ENCODE assay signal across 22 cellular contexts in genomic region chr1:200899015-200899386, GRCh38. TPM values are rescaled to one million over a fixed set of nuclear protein-coding genes. Genes with fewer than 3 reads are reported as not detected.
DNase-seq lines count a peak whose midpoint lies in the region; ATAC-seq and TF ChIP-seq lines count a peak whose summit lies in the region.
"Had no signal": no experiment of that assay in that cellular context is flagged by ENCODE, and none has a peak within 500 bp of the region (broad histone marks: within the 10 kb centered on the region; RNA-seq: fewer than 3 reads in every experiment).

No MANE protein-coding gene starts in this region.

- peak overlapping the region; percentile 25 to 81 (median 59) for H3K4me2 ChIP-seq in BLaER1 treated with 17β-estradiol and CSF1 and Interleukin-3, amounts not matched to agents 10 nM and 100 nM
- H3K4me2 ChIP-seq in Loucy (ENCODE audit: low read depth, low read length, poor library complexity, severe bottlenecking): peak overlapping the region; percentile 25

- intact Hi-C loops in left cardiac atrium (cut with DNase I): no loop called here

- H3K27me3 ChIP-seq in BLaER1 treated with 17β-estradiol and CSF1 and Interleukin-3, amounts not matched to agents 10 nM and 100 nM: peaks cover 0 to 7% (median 4%) of the 10 kb centered on the region in 11 experiments; a peak in 15 of 22 replicates
- H3K27me3 ChIP-seq in Loucy (ENCODE audit: insufficient read depth, low read length, poor library complexity, severe bottlenecking) (no peaks in the 10 kb centered on the region), neutrophil (no peaks in the 10 kb centered on the region)
- H3K27me3 ChIP-seq: dorsolateral prefrontal cortex had no signal

- peak overlapping the region in 6 of 11 experiments; percentile 12 to 37 (median 26); a peak in 5 of 22 replicates for H3K27ac ChIP-seq in BLaER1 treated with 17β-estradiol and CSF1 and Interleukin-3, amounts not matched to agents 10 nM and 100 nM
- peak overlapping the region; percentile 13 for H3K27ac ChIP-seq in neutrophil
- H3K27ac ChIP-seq: dorsolateral prefrontal cortex, heart left ventricle had no signal

- no peaks in the 10 kb centered on the region for H3F3A ChIP-seq in Loucy (ENCODE audit: low read depth)

- no peaks in the 10 kb centered on the region for H4K20me1 ChIP-seq in BLaER1 treated with 17β-estradiol and CSF1 and Interleukin-3, amounts not matched to agents 10 nM and 100 nM
- H4K20me1 ChIP-seq in Loucy (ENCODE audit: insufficient read depth, low read length, poor library complexity, severe bottlenecking): no peaks in the 10 kb centered on the region

- H3K9ac ChIP-seq in BLaER1 treated with 17β-estradiol and CSF1 and Interleukin-3, amounts not matched to agents 10 nM and 100 nM: peak overlapping the region in 1 of 11 experiments; percentile 17; a peak in 1 of 22 replicates
- no peak overlapping the region for H3K9ac ChIP-seq in Loucy (ENCODE audit: low read depth, low read length, poor library complexity, severe bottlenecking)

- no peaks in the 10 kb centered on the region for H3K79me2 ChIP-seq in Loucy (ENCODE audit: insufficient read depth, low read length)

- no peaks in the 10 kb centered on the region for H3K36me3 ChIP-seq in BLaER1 treated with 17β-estradiol and CSF1 and Interleukin-3, amounts not matched to agents 10 nM and 100 nM
- H3K36me3 ChIP-seq in Loucy (ENCODE audit: insufficient read depth, low read length) (no peaks in the 10 kb centered on the region), neutrophil (no peaks in the 10 kb centered on the region)
- H3K36me3 ChIP-seq: heart left ventricle had no signal

- H3K9me2 ChIP-seq in Loucy (replicated peaks; ENCODE audit: low read depth, low read length): no peaks in the 10 kb centered on the region

- H3K4me3 ChIP-seq in BLaER1 treated with 17β-estradiol and CSF1 and Interleukin-3, amounts not matched to agents 10 nM and 100 nM: no peak overlapping the region
- no peak overlapping the region for H3K4me3 ChIP-seq in Loucy (ENCODE audit: low read length, poor library complexity, severe bottlenecking)
- no peak overlapping the region for H3K4me3 ChIP-seq in neutrophil (ENCODE audit: low read depth in 1 of 2, low read length in 1 of 2)
- H3K4me3 ChIP-seq: dorsolateral prefrontal cortex, heart left ventricle had no signal

- no peak for ATAC-seq in left cardiac atrium
- ATAC-seq: heart left ventricle had no signal

- TF ChIP-seq CTCF in Loucy (conservative IDR thresholded peaks at IDR 0.05; ENCODE audit: low read length) (no peak), neutrophil (IDR thresholded peaks at IDR 0.05) (no peak)

- DNase-seq in SKM-1 treated with dmso at 0.1 percent for 144 hours (lab: John Stamatoyannopoulos, UW; ENCODE audit: unreplicated experiment): peak; percentile 71
- no peak for DNase-seq in left cardiac atrium
- DNase-seq in DMS 273 treated with DMSO at 0.1 percent for 48 hours (lab: John Stamatoyannopoulos, UW): no peak
- no peak for DNase-seq in epidermal melanocyte (ENCODE audit: insufficient read length, low spot score)
- DNase-seq: activated CD4-positive, CD25-positive, alpha-beta regulatory T cell treated with anti-CD3 and anti-CD28 coated beads, Interleukin-2, amount 50 U/mL, for 72 hours; activated gamma-delta T cell; dorsolateral prefrontal cortex; heart left ventricle; IMR-90; NCI-H1436 treated with DMSO at 0.1 percent for 48 hours; NCI-H510A; NK-92 treated with Interleukin-12 subunit alpha and Interleukin-12 subunit beta, amount 100 ng/mL, for 24 hours; nucleus accumbens; RPMI8226; T1000 had no signal

- peaks cover 29 to 93% (median 60%) of the 10 kb centered on the region in 10 experiments for H3K4me1 ChIP-seq in BLaER1 treated with 17β-estradiol and CSF1 and Interleukin-3, amounts not matched to agents 10 nM and 100 nM
- H3K4me1 ChIP-seq in Loucy (ENCODE audit: insufficient read depth, low read length, poor library complexity, severe bottlenecking): peaks cover 51% of the 10 kb centered on the region
- H3K4me1 ChIP-seq in neutrophil (ENCODE audit: control insufficient read depth in 1 of 2, insufficient read depth in 1 of 2, low read depth in 1 of 2, low read length in 1 of 2): peaks cover 35 to 57% of the 10 kb centered on the region in 2 experiments

- H3K9me3 ChIP-seq in BLaER1 treated with 17β-estradiol and CSF1 and Interleukin-3, amounts not matched to agents 10 nM and 100 nM (replicated peaks in 1 of 11): no peaks in the 10 kb centered on the region
- H3K9me3 ChIP-seq in Loucy (ENCODE audit: insufficient read depth, low read depth, low read length): no peaks in the 10 kb centered on the region
- no peaks in the 10 kb centered on the region for H3K9me3 ChIP-seq in neutrophil
- H3K9me3 ChIP-seq: heart left ventricle had no signal

- peak overlapping the region; percentile 77; the same call in 1 of the 2 replicates for H2AFZ ChIP-seq in Loucy (ENCODE audit: low read length)

RNA-seq across cellular contexts. Expression of gene INAVA, which starts 4.3 kb away (rescaled TPM):
- under 1 TPM in 1 of 2 donors, not detected in 1; 0.29 TPM for total RNA-seq in left cardiac atrium
- total RNA-seq: fibroblast of villous mesenchyme, subcutaneous adipose tissue had no signal

RNA-seq across cellular contexts. Expression of gene GPR25, which starts 26.2 kb away (rescaled TPM):
- total RNA-seq in left cardiac atrium: not detected
- total RNA-seq: fibroblast of villous mesenchyme, heart left ventricle, IMR-90, M059J, subcutaneous adipose tissue, ureter had no signal
